Comparison of ENCODE assay signal across 13 cellular contexts in genomic region chr3:197490098-197490497, GRCh38.
DNase-seq lines count a peak whose midpoint lies in the region; ATAC-seq and TF ChIP-seq lines count a peak whose summit lies in the region.
"Had no signal": no experiment of that assay in that cellular context is flagged by ENCODE, and none has a peak within 500 bp of the region (broad histone marks: within the 10 kb centered on the region; RNA-seq: fewer than 3 reads in every experiment).

No MANE protein-coding gene starts in this region.

- H3K4me1 Mint-ChIP-seq in nephron, result peaks cover 71% of the 10 kb centered on the region
- H3K4me1 Mint-ChIP-seq: activated naive CD8-positive, alpha-beta T cell treated with anti-CD3 and anti-CD28 coated beads, Interleukin-2, amount 50 U/mL, for 24 hours had no signal

- no peaks in the 10 kb centered on the region for H3K9me3 ChIP-seq in stomach

- no peaks in the 10 kb centered on the region for H3K9me3 Mint-ChIP-seq in nephron
- H3K9me3 Mint-ChIP-seq: activated naive CD8-positive, alpha-beta T cell treated with anti-CD3 and anti-CD28 coated beads, Interleukin-2, amount 50 U/mL, for 24 hours had no signal

- intact Hi-C loops in stomach (cut with DNase I; ENCODE audit: low total_unique reads), result no loop called here

- no peak for TF ChIP-seq POLR2A in stomach (IDR thresholded peaks at IDR 0.05)

- no peak overlapping the region for H3K4me3 ChIP-seq in stomach

- no peaks in the 10 kb centered on the region for H3K27me3 ChIP-seq in stomach

- TF ChIP-seq CTCF in nephron (IDR thresholded peaks at IDR 0.05; ENCODE audit: unreplicated experiment in 3 of 3) (no peak), stomach (IDR thresholded peaks at IDR 0.05) (no peak)

- no peaks in the 10 kb centered on the region for H3K36me3 Mint-ChIP-seq in nephron (ENCODE audit: low read depth)

- 59 to 80% (median 70%) methylated on average over 3 of the region's 3 CpGs for WGBS in stomach, 5 donors

- H3K4me1 ChIP-seq in stomach, result peaks cover 0 to 7% (median 2%) of the 10 kb centered on the region in 4 donors

- ATAC-seq in GM18873 (IDR thresholded peaks at IDR 0.05; ENCODE audit: low FRiP score, unreplicated experiment) (no peak), GM19395 (IDR thresholded peaks at IDR 0.05; ENCODE audit: unreplicated experiment) (no peak), HG02884 (IDR thresholded peaks at IDR 0.05; ENCODE audit: unreplicated experiment) (no peak)
- ATAC-seq: activated naive CD8-positive, alpha-beta T cell treated with anti-CD3 and anti-CD28 coated beads, Interleukin-2, amount 50 U/mL, for 24 hours had no signal

- H3K27me3 Mint-ChIP-seq in nephron (ENCODE audit: low read depth), result peaks cover 3% of the 10 kb centered on the region

- H3K4me3 Mint-ChIP-seq in nephron, result peak overlapping the region in 2 of 3 experiments; percentile 26 to 31
- H3K4me3 Mint-ChIP-seq: activated naive CD8-positive, alpha-beta T cell treated with anti-CD3 and anti-CD28 coated beads, Interleukin-2, amount 50 U/mL, for 24 hours had no signal

- DNase-seq in Daoy (ENCODE audit: low read depth) (peak; percentile 87), RPMI7951 (ENCODE audit: low read depth) (peak; percentile 95), epidermal melanocyte (ENCODE audit: insufficient read length, low spot score) (peak; percentile 48), stomach (no peak)
- DNase-seq: activated CD8-positive, alpha-beta memory T cell treated with anti-CD3 and anti-CD28 coated beads for 24 hours; activated naive CD8-positive, alpha-beta T cell treated with anti-CD3 and anti-CD28 coated beads, Interleukin-2, amount 50 U/mL, for 24 hours; erythroblast; NCI-H524 treated with DMSO at 0.1 percent for 48 hours; small intestine had no signal

- H3K27ac ChIP-seq in stomach, result no peak overlapping the region

- H3K36me3 ChIP-seq in stomach, result no peaks in the 10 kb centered on the region

- TF ChIP-seq EP300 in stomach (IDR thresholded peaks at IDR 0.05), result no peak

- H3K27ac Mint-ChIP-seq in nephron, result peak overlapping the region; percentile 19 to 81 (median 29)
- H3K27ac Mint-ChIP-seq: activated naive CD8-positive, alpha-beta T cell treated with anti-CD3 and anti-CD28 coated beads, Interleukin-2, amount 50 U/mL, for 24 hours had no signal
